7 cellular contexts compared by ENCODE assay signal in genomic region chr1:59046730-59047157, GRCh38.
DNase-seq lines count a peak whose midpoint lies in the region; ATAC-seq and TF ChIP-seq lines count a peak whose summit lies in the region.

No MANE protein-coding gene starts in this region.

- no peak for TF ChIP-seq CTCF in omental fat pad (IDR thresholded peaks at IDR 0.05)

- ATAC-seq in GM19043 (IDR thresholded peaks at IDR 0.05; ENCODE audit: low read depth, unreplicated experiment) (peak; percentile 89), HG03025 (IDR thresholded peaks at IDR 0.05; ENCODE audit: low FRiP score, unreplicated experiment) (peak; percentile 77), omental fat pad (ENCODE audit: low FRiP score) (no peak)

- DNase-seq in activated CD4-positive, alpha-beta T cell treated with anti-CD3 and anti-CD28 coated beads, Interleukin-2, amount 50 U/mL, for 1 hour = peak; percentile 8
- peak; percentile 45 for DNase-seq in iris pigment epithelial cell (ENCODE audit: low read depth)
- DNase-seq in germinal center (ENCODE audit: low spot score) = no peak
- no peak for DNase-seq in omental fat pad (ENCODE audit: low spot score)
- no peak for DNase-seq in NCI-H345 treated with DMSO at 0.1 percent for 48 hours (lab: John Stamatoyannopoulos, UW; ENCODE audit: unreplicated experiment)

Comparison
In these comparisons a context has a peak if more than half of its experiments do, and no peak if none do; other contexts are left out.
1. DNase-seq: peak in activated CD4-positive, alpha-beta T cell treated with anti-CD3 and anti-CD28 coated beads, Interleukin-2, amount 50 U/mL, for 1 hour (single experiment) and iris pigment epithelial cell (single experiment); none in germinal center (single experiment), omental fat pad (single experiment) and NCI-H345 treated with DMSO at 0.1 percent for 48 hours (single experiment).